1 cellular context compared by ENCODE assay signal in genomic region chr17:1730345-1731193, GRCh38.
TF ChIP-seq lines count a peak whose summit lies in the region.

No MANE protein-coding gene starts in this region.

TF ChIP-seq in K562, 482 proteins besides CTCF, POLR2A, EP300 and RAD21 (continued from another document and continues in another):
- TF ChIP-seq PREB (CRISPR knock-in tag; IDR thresholded peaks at IDR 0.05) (no peak), ZNF174 (CRISPR knock-in tag; IDR thresholded peaks at IDR 0.05) (no peak), EWSR1 (IDR thresholded peaks at IDR 0.05; ENCODE audit: borderline replicate concordance, low read depth, partially characterized antibody) (no peak), DLX4 (CRISPR knock-in tag; IDR thresholded peaks at IDR 0.05) (no peak), ZNF175 (CRISPR knock-in tag; IDR thresholded peaks at IDR 0.05; ENCODE audit: low read depth) (peak; percentile 73), IRF1 (CRISPR knock-in tag; IDR thresholded peaks at IDR 0.05; ENCODE audit: borderline replicate concordance) (no peak; the same call in 1 of the 2 replicates), FOS (IDR thresholded peaks at IDR 0.05; ENCODE audit: extremely low read depth, insufficient read length) (no peak), HMGN3 (IDR thresholded peaks at IDR 0.05; ENCODE audit: borderline replicate concordance, extremely low read depth, insufficient read length, low read depth, low read length) (peak; percentile 92), ZBTB49 (CRISPR knock-in tag; IDR thresholded peaks at IDR 0.05; ENCODE audit: borderline replicate concordance) (no peak), HSF4 (CRISPR knock-in tag; IDR thresholded peaks at IDR 0.05; ENCODE audit: borderline replicate concordance) (no peak), ETV1 (tag; conservative IDR thresholded peaks at IDR 0.05; ENCODE audit: low read depth) (peak; percentile 81), CBX3 (IDR thresholded peaks at IDR 0.05; ENCODE audit: borderline replicate concordance in 1 of 2, low read length in 2 of 2) (peak in 1 of 2 experiments; percentile 31; a peak in 1 of 3 replicates), MYC (IDR thresholded peaks at IDR 0.05; ENCODE audit: low read depth, low read length) (peak; percentile 95), MYC (CRISPR knock-in tag; IDR thresholded peaks at IDR 0.05; ENCODE audit: borderline replicate concordance, low read depth) (peak; percentile 70; the same call in 1 of the 2 replicates), ESRRB (CRISPR knock-in tag; IDR thresholded peaks at IDR 0.05; ENCODE audit: borderline replicate concordance) (no peak), ZNF311 (CRISPR knock-in tag; IDR thresholded peaks at IDR 0.05) (0 out of 2 replicates have a peak, but pooled peaks have one; percentile 28), HDAC6 (IDR thresholded peaks at IDR 0.05; ENCODE audit: low read depth, low read length) (no peak), RREB1 (CRISPR knock-in tag; IDR thresholded peaks at IDR 0.05) (no peak; the same call in 1 of the 2 replicates), MAX (CRISPR knock-in tag; IDR thresholded peaks at IDR 0.05) (peak; percentile 100), PHF8 (IDR thresholded peaks at IDR 0.05; ENCODE audit: borderline replicate concordance, low read length) (peak; percentile 48; the same call in 1 of the 2 replicates), ZNF512 (tag; IDR thresholded peaks at IDR 0.05) (no peak), ZNF696 (CRISPR knock-in tag; conservative IDR thresholded peaks at IDR 0.05) (no peak), PRPF4 (IDR thresholded peaks at IDR 0.05; ENCODE audit: insufficient read depth, low read depth, low read length, poor library complexity, severe bottlenecking) (no peak), ELK1 (CRISPR knock-in tag; IDR thresholded peaks at IDR 0.05) (no peak), HINFP (tag; conservative IDR thresholded peaks at IDR 0.05; ENCODE audit: low read depth) (no peak), HNRNPL (IDR thresholded peaks at IDR 0.05; ENCODE audit: low read depth, low read length) (no peak), NFIC (IDR thresholded peaks at IDR 0.05) (peak; percentile 98), HIVEP1 (CRISPR knock-in tag; IDR thresholded peaks at IDR 0.05) (no peak), NFYB (IDR thresholded peaks at IDR 0.05; ENCODE audit: extremely low read depth, insufficient read length) (no peak), ZNF134 (CRISPR knock-in tag; conservative IDR thresholded peaks at IDR 0.05) (no peak), CBX5 (IDR thresholded peaks at IDR 0.05; ENCODE audit: borderline replicate concordance, low read depth) (no peak), ERF (CRISPR knock-in tag; IDR thresholded peaks at IDR 0.05) (no peak), RERE (CRISPR knock-in tag; IDR thresholded peaks at IDR 0.05; ENCODE audit: borderline replicate concordance) (peak; percentile 73; the same call in 1 of the 2 replicates), ZFP1 (CRISPR knock-in tag; IDR thresholded peaks at IDR 0.05) (no peak)
